ENCODE assay signal across 9 cellular contexts in genomic region chr15:45187578-45187893, GRCh38. TPM values are rescaled to one million over a fixed set of nuclear protein-coding genes. Genes with fewer than 3 reads are reported as not detected.
DNase-seq lines count a peak whose midpoint lies in the region; ATAC-seq and TF ChIP-seq lines count a peak whose summit lies in the region.
"Had no signal": no experiment of that assay in that cellular context is flagged by ENCODE, and none has a peak within 500 bp of the region (broad histone marks: within the 10 kb centered on the region; RNA-seq: fewer than 3 reads in every experiment).

No MANE protein-coding gene starts in this region.

- WGBS in urinary bladder = 3% methylated on average over 42 of the region's 43 CpGs

- H3K4me3 ChIP-seq in mucosa of descending colon (peak overlapping the region; percentile 36), urinary bladder (ENCODE audit: low read depth, low read length) (peak overlapping the region; percentile 82)

- H3K4me1 ChIP-seq in mucosa of descending colon (ENCODE audit: low read depth) (peaks cover 19% of the 10 kb centered on the region), urinary bladder (ENCODE audit: insufficient read depth) (no peaks in the 10 kb centered on the region)

- peaks cover 37% of the 10 kb centered on the region for H3K4me1 Mint-ChIP-seq in activated naive CD8-positive, alpha-beta T cell treated with anti-CD3 and anti-CD28 coated beads for 36 hours
- peaks cover 27% of the 10 kb centered on the region for H3K4me1 Mint-ChIP-seq in activated naive CD8-positive, alpha-beta T cell treated with anti-CD3 and anti-CD28 coated beads, Interleukin-2, amount 50 U/mL, for 24 hours
- H3K4me1 Mint-ChIP-seq in chondrocyte (ENCODE audit: low read depth) = peaks cover 24% of the 10 kb centered on the region

- TF ChIP-seq CTCF in chondrocyte (IDR thresholded peaks at IDR 0.05) (peak; percentile 29), mucosa of descending colon (IDR thresholded peaks at IDR 0.05) (no peak)

- H3K36me3 ChIP-seq in mucosa of descending colon (ENCODE audit: low read depth) (no peaks in the 10 kb centered on the region), urinary bladder (ENCODE audit: insufficient read depth) (no peaks in the 10 kb centered on the region)

- H3K27ac ChIP-seq in urinary bladder (ENCODE audit: low read depth) = peak overlapping the region; percentile 56

- H3K9me3 Mint-ChIP-seq in activated naive CD8-positive, alpha-beta T cell treated with anti-CD3 and anti-CD28 coated beads for 36 hours = no peaks in the 10 kb centered on the region
- H3K9me3 Mint-ChIP-seq in activated naive CD8-positive, alpha-beta T cell treated with anti-CD3 and anti-CD28 coated beads, Interleukin-2, amount 50 U/mL, for 24 hours = no peaks in the 10 kb centered on the region
- no peaks in the 10 kb centered on the region for H3K9me3 Mint-ChIP-seq in chondrocyte (ENCODE audit: low read depth)

- no peak for ATAC-seq in activated naive CD8-positive, alpha-beta T cell treated with anti-CD3 and anti-CD28 coated beads, Interleukin-2, amount 50 U/mL, for 24 hours
- ATAC-seq in mucosa of descending colon (no peak), HG02970 (IDR thresholded peaks at IDR 0.05; ENCODE audit: low FRiP score, unreplicated experiment) (no peak)

- peaks cover 6% of the 10 kb centered on the region for H3K36me3 Mint-ChIP-seq in activated naive CD8-positive, alpha-beta T cell treated with anti-CD3 and anti-CD28 coated beads for 36 hours
- H3K36me3 Mint-ChIP-seq in activated naive CD8-positive, alpha-beta T cell treated with anti-CD3 and anti-CD28 coated beads, Interleukin-2, amount 50 U/mL, for 24 hours (ENCODE audit: low read depth) = no peaks in the 10 kb centered on the region
- H3K36me3 Mint-ChIP-seq in chondrocyte (ENCODE audit: low read depth) = no peaks in the 10 kb centered on the region

- intact Hi-C loops in mucosa of descending colon (cut with DNase I, micrococcal nuclease) = no loop called here

- no peaks in the 10 kb centered on the region for H3K27me3 Mint-ChIP-seq in activated naive CD8-positive, alpha-beta T cell treated with anti-CD3 and anti-CD28 coated beads for 36 hours
- H3K27me3 Mint-ChIP-seq in activated naive CD8-positive, alpha-beta T cell treated with anti-CD3 and anti-CD28 coated beads, Interleukin-2, amount 50 U/mL, for 24 hours = peaks cover 6% of the 10 kb centered on the region
- no peaks in the 10 kb centered on the region for H3K27me3 Mint-ChIP-seq in chondrocyte (ENCODE audit: low read depth)

- DNase-seq in activated naive CD8-positive, alpha-beta T cell treated with anti-CD3 and anti-CD28 coated beads for 36 hours = peak; percentile 21
- no peak for DNase-seq in activated naive CD8-positive, alpha-beta T cell treated with anti-CD3 and anti-CD28 coated beads, Interleukin-2, amount 50 U/mL, for 24 hours
- no peak for DNase-seq in chondrocyte (ENCODE audit: low spot score)
- DNase-seq in mucosa of descending colon = peak in 1 of 3 donors; percentile 43
- no peak for DNase-seq in hippocampal formation (lab: John Stamatoyannopoulos, UW)
- DNase-seq in epidermal melanocyte (ENCODE audit: insufficient read length, low spot score) = no peak
- DNase-seq: AML-193 had no signal

- H3K9me3 ChIP-seq in mucosa of descending colon = no peaks in the 10 kb centered on the region

- H3K27ac Mint-ChIP-seq in activated naive CD8-positive, alpha-beta T cell treated with anti-CD3 and anti-CD28 coated beads for 36 hours = no peak overlapping the region
- no peak overlapping the region for H3K27ac Mint-ChIP-seq in activated naive CD8-positive, alpha-beta T cell treated with anti-CD3 and anti-CD28 coated beads, Interleukin-2, amount 50 U/mL, for 24 hours
- no peak overlapping the region for H3K27ac Mint-ChIP-seq in chondrocyte (ENCODE audit: unreplicated experiment)

- H3K4me3 Mint-ChIP-seq in activated naive CD8-positive, alpha-beta T cell treated with anti-CD3 and anti-CD28 coated beads for 36 hours = no peak overlapping the region
- no peak overlapping the region for H3K4me3 Mint-ChIP-seq in activated naive CD8-positive, alpha-beta T cell treated with anti-CD3 and anti-CD28 coated beads, Interleukin-2, amount 50 U/mL, for 24 hours
- no peak overlapping the region for H3K4me3 Mint-ChIP-seq in chondrocyte (ENCODE audit: unreplicated experiment)

RNA-seq across cellular contexts. Expression of gene SHF, which starts 0.2 kb away (rescaled TPM):
- 10 to 100 TPM; 19.5 to 20.4 TPM for total RNA-seq in activated naive CD8-positive, alpha-beta T cell treated with anti-CD3 and anti-CD28 coated beads for 36 hours
- 4.9 to 7.0 TPM (median 5.1 TPM) in 3 replicates for total RNA-seq in chondrocyte
- 10 to 100 TPM in 2 of 3 donors, 1 to 10 TPM in 1; 5.4 to 19.2 (median 14.9) TPM for total RNA-seq in mucosa of descending colon
- 11.4 TPM for total RNA-seq in urinary bladder
- polyA plus RNA-seq in urinary bladder = 13.4 TPM

RNA-seq across cellular contexts. Expression of gene DUOX1, which starts 57.7 kb away (rescaled TPM):
- under 1 TPM; 0.14 to 0.22 TPM for total RNA-seq in activated naive CD8-positive, alpha-beta T cell treated with anti-CD3 and anti-CD28 coated beads for 36 hours
- total RNA-seq in chondrocyte (0.21 TPM in 1 of 3 replicates, not detected in the others), mucosa of descending colon (1 to 10 TPM in 1 of 3 donors, under 1 TPM in 2; 0.43 to 1.7 (median 0.70) TPM), urinary bladder (10.3 TPM)
- 7.1 TPM for polyA plus RNA-seq in urinary bladder

RNA-seq across cellular contexts. Expression of gene DUOXA1, which starts 57.9 kb away (rescaled TPM):
- not detected for total RNA-seq in activated naive CD8-positive, alpha-beta T cell treated with anti-CD3 and anti-CD28 coated beads for 36 hours
- total RNA-seq in chondrocyte (0.47 to 0.82 TPM (median 0.64 TPM) in 3 replicates), mucosa of descending colon (1 to 10 TPM in 2 of 3 donors, under 1 TPM in 1; 0.29 to 1.6 (median 1.6) TPM), urinary bladder (12.3 TPM)
- 12.1 TPM for polyA plus RNA-seq in urinary bladder
